13 cellular contexts compared by ENCODE assay signal in genomic region chr5:34682926-34683623, GRCh38. TPM values are rescaled to one million over a fixed set of nuclear protein-coding genes. Genes with fewer than 3 reads are reported as not detected.
DNase-seq lines count a peak whose midpoint lies in the region; ATAC-seq and TF ChIP-seq lines count a peak whose summit lies in the region.
"Had no signal": no experiment of that assay in that cellular context is flagged by ENCODE, and none has a peak within 500 bp of the region (broad histone marks: within the 10 kb centered on the region; RNA-seq: fewer than 3 reads in every experiment).

No MANE protein-coding gene starts in this region.

- peaks cover 21% of the 10 kb centered on the region for H3K36me3 Mint-ChIP-seq in neural progenitor cell
- H3K36me3 Mint-ChIP-seq: activated naive CD8-positive, alpha-beta T cell had no signal

- no peak overlapping the region for H3K4me3 Mint-ChIP-seq in neural progenitor cell
- H3K4me3 Mint-ChIP-seq: activated naive CD8-positive, alpha-beta T cell; CD4-positive, alpha-beta T cell; T-helper 1 cell treated with Interleukin-12 subunit alpha and Interleukin-12 subunit beta and Interleukin-4 antibody, amounts not matched to agents 30 μg/mL and 1 μg/mL, for 36 hours had no signal

- H3K4me3 ChIP-seq in neural progenitor cell: no peak overlapping the region
- H3K4me3 ChIP-seq in heart right ventricle: no peak overlapping the region
- H3K4me3 ChIP-seq: psoas muscle, tibial artery had no signal

- H3K36me3 ChIP-seq in neural progenitor cell (no peaks in the 10 kb centered on the region), heart right ventricle (no peaks in the 10 kb centered on the region)
- H3K36me3 ChIP-seq: tibial artery had no signal

- TF ChIP-seq CTCF in neural progenitor cell (IDR thresholded peaks at IDR 0.05): no peak
- no peak for TF ChIP-seq CTCF in heart right ventricle (IDR thresholded peaks at IDR 0.05)

- H3K27ac ChIP-seq in neural progenitor cell: no peak overlapping the region
- H3K27ac ChIP-seq in heart right ventricle: peak overlapping the region in 2 of 10 donors; percentile 13 to 22
- H3K27ac ChIP-seq: psoas muscle, tibial artery had no signal

- peaks cover 47% of the 10 kb centered on the region for H3K4me1 Mint-ChIP-seq in neural progenitor cell

- H3K27me3 Mint-ChIP-seq in neural progenitor cell (ENCODE audit: insufficient read depth, low read depth): peaks cover 6% of the 10 kb centered on the region
- H3K27me3 Mint-ChIP-seq: CD4-positive, alpha-beta T cell had no signal

- H3K9ac ChIP-seq in neural progenitor cell: no peak overlapping the region

- WGBS in heart right ventricle, 2 donors: 60 to 61% methylated on average over 8 of the region's 8 CpGs

- intact Hi-C loops in heart right ventricle (cut with DNase I): no loop called here

- H3K27ac Mint-ChIP-seq in neural progenitor cell: peak overlapping the region; percentile 97
- H3K27ac Mint-ChIP-seq: activated naive CD8-positive, alpha-beta T cell; CD4-positive, alpha-beta T cell; T-helper 1 cell treated with Interleukin-12 subunit alpha and Interleukin-12 subunit beta and Interleukin-4 antibody, amounts not matched to agents 30 μg/mL and 1 μg/mL, for 36 hours had no signal

- no peak overlapping the region for H3K4me2 ChIP-seq in neural progenitor cell

- no peak for ATAC-seq in GM18517 (IDR thresholded peaks at IDR 0.05; ENCODE audit: unreplicated experiment)
- no peak for ATAC-seq in heart right ventricle

- no peak overlapping the region for H2AFZ ChIP-seq in neural progenitor cell (replicated peaks)

- H3K27me3 ChIP-seq in neural progenitor cell: no peaks in the 10 kb centered on the region
- H3K27me3 ChIP-seq in heart right ventricle: no peaks in the 10 kb centered on the region
- H3K27me3 ChIP-seq: tibial artery had no signal

- DNase-seq in DMS53 (lab: John Stamatoyannopoulos, UW) (peak; percentile 46), NCI-H69 (lab: John Stamatoyannopoulos, UW) (peak; percentile 81), fibroblast of gingiva (ENCODE audit: low read depth) (peak; percentile 26), neural progenitor cell (ENCODE audit: low spot score) (no peak), hippocampal formation (lab: John Stamatoyannopoulos, UW) (no peak), NCI-H526 treated with DMSO at 0.1 percent for 48 hours (lab: John Stamatoyannopoulos, UW) (no peak), heart right ventricle (no peak)
- DNase-seq: CD4-positive, alpha-beta T cell; tibial artery had no signal

- H3K79me2 ChIP-seq in neural progenitor cell (ENCODE audit: low read depth): peaks cover 94% of the 10 kb centered on the region

- H3K4me1 ChIP-seq in neural progenitor cell: peaks cover 33% of the 10 kb centered on the region
- H3K4me1 ChIP-seq in heart right ventricle: peaks cover 4 to 56% (median 28%) of the 10 kb centered on the region in 9 donors
- H3K4me1 ChIP-seq: psoas muscle had no signal

- peaks cover 31% of the 10 kb centered on the region for H3F3A ChIP-seq in neural progenitor cell (ENCODE audit: low read depth)

- peaks cover 4% of the 10 kb centered on the region for H4K20me1 ChIP-seq in neural progenitor cell (ENCODE audit: low read depth)

- peaks cover 5% of the 10 kb centered on the region for H3K9me3 Mint-ChIP-seq in neural progenitor cell
- H3K9me3 Mint-ChIP-seq: CD4-positive, alpha-beta T cell; T-helper 1 cell treated with Interleukin-12 subunit alpha and Interleukin-12 subunit beta and Interleukin-4 antibody, amounts not matched to agents 30 μg/mL and 1 μg/mL, for 36 hours had no signal

- H3K9me3 ChIP-seq in neural progenitor cell (ENCODE audit: low read depth): no peaks in the 10 kb centered on the region
- H3K9me3 ChIP-seq in heart right ventricle: no peaks in the 10 kb centered on the region
- H3K9me3 ChIP-seq: psoas muscle, tibial artery had no signal

RNA-seq across cellular contexts. Expression of gene RAI14, which starts 26.9 kb away (rescaled TPM):
- 47.9 and 54.6 TPM in 2 replicates for total RNA-seq in neural progenitor cell (ENCODE audit: low replicate concordance)
- total RNA-seq in heart right ventricle: 10 to 100 TPM in 6 of 10 donors, 1 to 10 TPM in 4; 4.9 to 25.5 (median 11.7) TPM
- 1 to 10 TPM; 3.3 to 6.6 TPM for polyA plus RNA-seq in heart right ventricle

Comparison
In these comparisons a context has a peak if more than half of its experiments do, and no peak if none do; other contexts are left out.
1. DNase-seq: peak in DMS53 (single experiment), NCI-H69 (single experiment) and fibroblast of gingiva (single experiment); none in neural progenitor cell (single experiment), hippocampal formation (0 of 2), NCI-H526 treated with DMSO at 0.1 percent for 48 hours (single experiment) and heart right ventricle (0 of 2).